Comparison of ENCODE assay signal across 8 cellular contexts in genomic region chr12:40435251-40435650, GRCh38.
"Had no signal": no experiment of that assay in that cellular context is flagged by ENCODE, and none has a peak within 500 bp of the region (broad histone marks: within the 10 kb centered on the region; RNA-seq: fewer than 3 reads in every experiment).

No MANE protein-coding gene starts in this region.

- FAIRE-seq: G401.6, GM12878, GM12891, GM12892, GM18507, GM19239 had no signal

- H3K4me3 ChIP-seq: GM12878 had no signal

- ATAC-seq: GM12878 had no signal

- DNase-seq: GDM1, GF-D8 had no signal
